8 cellular contexts compared by ENCODE assay signal in the genomic region with DNA sequence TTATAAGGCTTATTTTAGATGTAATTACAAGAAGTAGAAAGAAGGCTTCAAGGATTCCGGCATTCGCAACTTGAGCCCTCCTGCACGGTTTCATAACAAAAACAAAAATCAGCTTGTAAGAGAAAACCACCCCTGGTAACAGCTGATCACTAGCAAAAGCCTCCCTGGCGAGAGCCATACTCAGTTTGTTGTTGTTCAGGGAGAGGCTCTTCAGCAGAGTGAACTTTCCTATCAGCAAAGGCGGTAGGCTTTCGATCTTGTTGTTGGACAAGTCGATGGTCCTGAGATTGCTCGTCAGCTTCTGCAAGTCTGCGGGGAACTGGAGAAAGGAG. TPM values are rescaled to one million over a fixed set of nuclear protein-coding genes. Genes with fewer than 3 reads are reported as not detected.
DNase-seq lines count a peak whose midpoint lies in the region; ATAC-seq and TF ChIP-seq lines count a peak whose summit lies in the region.

No MANE protein-coding gene starts in this region.

- no peaks in the 10 kb centered on the region for H3K9me3 Mint-ChIP-seq in T-helper 1 cell treated with Interleukin-12 subunit alpha and Interleukin-12 subunit beta and Interleukin-4 antibody, amounts not matched to agents 30 μg/mL and 1 μg/mL, for 36 hours

- H3K36me3 Mint-ChIP-seq in T-helper 1 cell treated with Interleukin-12 subunit alpha and Interleukin-12 subunit beta and Interleukin-4 antibody, amounts not matched to agents 30 μg/mL and 1 μg/mL, for 36 hours (ENCODE audit: low read depth), result peaks cover 25% of the 10 kb centered on the region

- peak; percentile 11 for ATAC-seq in GM21529 (IDR thresholded peaks at IDR 0.05; ENCODE audit: unreplicated experiment)
- ATAC-seq in omental fat pad (ENCODE audit: low FRiP score), result peak; percentile 29
- ATAC-seq in GM21381 (IDR thresholded peaks at IDR 0.05; ENCODE audit: unreplicated experiment), result no peak
- no peak for ATAC-seq in GM21825 (IDR thresholded peaks at IDR 0.05; ENCODE audit: unreplicated experiment)

- H3K27ac Mint-ChIP-seq in T-helper 1 cell treated with Interleukin-12 subunit alpha and Interleukin-12 subunit beta and Interleukin-4 antibody, amounts not matched to agents 30 μg/mL and 1 μg/mL, for 36 hours, result peak overlapping the region; percentile 96

- H3K4me3 Mint-ChIP-seq in T-helper 1 cell treated with Interleukin-12 subunit alpha and Interleukin-12 subunit beta and Interleukin-4 antibody, amounts not matched to agents 30 μg/mL and 1 μg/mL, for 36 hours, result peak overlapping the region; percentile 93

- DNase-seq in AG08396 (ENCODE audit: low spot score) (peak; percentile 54), fibroblast of peridontal ligament (ENCODE audit: extremely low read depth) (peak; percentile 55), omental fat pad (ENCODE audit: low spot score) (no peak), DMS79 (lab: John Stamatoyannopoulos, UW) (no peak)

- TF ChIP-seq CTCF in omental fat pad (IDR thresholded peaks at IDR 0.05), result no peak

- H3K4me1 Mint-ChIP-seq in T-helper 1 cell treated with Interleukin-12 subunit alpha and Interleukin-12 subunit beta and Interleukin-4 antibody, amounts not matched to agents 30 μg/mL and 1 μg/mL, for 36 hours (ENCODE audit: low read depth), result peaks cover 42% of the 10 kb centered on the region

- H3K27me3 Mint-ChIP-seq in T-helper 1 cell treated with Interleukin-12 subunit alpha and Interleukin-12 subunit beta and Interleukin-4 antibody, amounts not matched to agents 30 μg/mL and 1 μg/mL, for 36 hours (ENCODE audit: low read depth), result no peaks in the 10 kb centered on the region

RNA-seq across cellular contexts. Expression of a gene that starts 0.7 kb away (rescaled TPM):
- 10 to 100 TPM; 12.1 to 26.6 (median 19.3) TPM for total RNA-seq in omental fat pad

RNA-seq across cellular contexts. Expression of a gene that starts 0.7 kb away (rescaled TPM):
- total RNA-seq in omental fat pad, result 10 to 100 TPM; 24.6 to 41.9 (median 28.6) TPM

RNA-seq across cellular contexts. Expression of a gene that starts 27.5 kb away (rescaled TPM):
- 10 to 100 TPM; 16.5 to 77.1 (median 20.7) TPM for total RNA-seq in omental fat pad

RNA-seq across cellular contexts. Expression of a gene that starts 52.5 kb away (rescaled TPM):
- total RNA-seq in omental fat pad, result 10 to 100 TPM; 52.2 to 89.6 (median 81.7) TPM

RNA-seq across cellular contexts. Expression of a gene that starts 57.0 kb away (rescaled TPM):
- total RNA-seq in omental fat pad, result 100 to 1,000 TPM in 1 of 4 donors, 10 to 100 TPM in 3; 85.6 to 105 (median 93.7) TPM

Comparison
In these comparisons a context has a peak if more than half of its experiments do, and no peak if none do; other contexts are left out.
1. DNase-seq: peak in AG08396 (single experiment) and fibroblast of peridontal ligament (single experiment); none in omental fat pad (single experiment) and DMS79 (single experiment).
2. ATAC-seq: peak in GM21529 (single experiment) and omental fat pad (single experiment); none in GM21381 (single experiment) and GM21825 (single experiment).